ENCODE assay signal across 17 cellular contexts in the genomic region with DNA sequence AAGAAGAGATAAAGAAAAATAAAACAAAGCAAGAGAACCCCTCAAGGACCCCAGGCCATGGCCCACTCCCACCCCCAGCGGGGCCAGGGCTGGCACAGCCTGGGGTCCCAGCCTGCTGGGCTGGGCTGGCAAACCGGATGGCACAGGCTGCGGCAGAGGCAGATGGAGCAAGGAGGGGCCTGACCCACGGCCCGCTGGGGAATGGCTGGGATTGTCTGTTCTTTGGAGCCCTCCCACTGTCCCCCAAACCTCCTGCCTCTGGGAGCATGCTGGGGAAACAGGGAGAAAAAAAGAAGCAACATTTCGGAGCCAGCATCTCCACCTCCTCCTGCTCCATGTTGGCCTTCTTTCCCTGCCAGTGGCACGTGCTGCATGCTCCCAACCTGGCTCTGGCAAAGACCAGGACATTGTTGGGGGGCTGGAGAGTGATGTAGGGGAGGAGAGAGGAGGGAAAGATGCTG.
A peak's percentile ranks its signal among the peaks of the same experiment; 100 is the strongest.
DNase-seq lines count a peak whose midpoint lies in the region; TF ChIP-seq lines count a peak whose summit lies in the region.
"Had no signal": no experiment of that assay in that cellular context is flagged by ENCODE, and none has a peak within 500 bp of the region (broad histone marks: within the 10 kb centered on the region; RNA-seq: fewer than 3 reads in every experiment).

No MANE protein-coding gene starts in this region.

- DNase-seq in NCI-H2171 (lab: John Stamatoyannopoulos, UW) (peak; percentile 42), cerebellar cortex (ENCODE audit: low spot score) (peak; percentile 91), NCI-H1048 (lab: John Stamatoyannopoulos, UW) (no peak), NCI-H69 (lab: John Stamatoyannopoulos, UW) (no peak), GF-D8 (lab: John Stamatoyannopoulos, UW) (no peak)
- DNase-seq in activated naive CD4-positive, alpha-beta T cell treated with Interleukin-2 at 50 U/mL for 16 hours: no peak
- DNase-seq: CD4-positive, CD25-positive, alpha-beta regulatory T cell; COR-L47; IMR-90; NCI-H1105; NCI-H146; NCI-H2081 treated with DMSO at 0.1 percent for 48 hours; NCI-H510A; NCI-H748 treated with DMSO at 0.1 percent for 48 hours; SHP77 treated with DMSO at 0.1 percent for 48 hours; SW 1271 had no signal

- H3K27ac Mint-ChIP-seq in nephron: peak overlapping the region; percentile 75 to 90 (median 80)

- peaks cover 9% of the 10 kb centered on the region for H3K27me3 Mint-ChIP-seq in nephron (ENCODE audit: low read depth)

- no peaks in the 10 kb centered on the region for H3K9me3 Mint-ChIP-seq in nephron

- no peak for TF ChIP-seq CTCF in nephron (IDR thresholded peaks at IDR 0.05; ENCODE audit: unreplicated experiment in 3 of 3)

- no peaks in the 10 kb centered on the region for H3K36me3 Mint-ChIP-seq in nephron (ENCODE audit: low read depth)
- H3K36me3 Mint-ChIP-seq: CD4-positive, CD25-positive, alpha-beta regulatory T cell had no signal

- H3K4me3 Mint-ChIP-seq in nephron: no peak overlapping the region
- H3K4me3 Mint-ChIP-seq: CD4-positive, CD25-positive, alpha-beta regulatory T cell had no signal

- peaks cover 8% of the 10 kb centered on the region for H3K4me1 Mint-ChIP-seq in nephron

Comparison
In these comparisons a context has a peak if more than half of its experiments do, and no peak if none do; other contexts are left out.
1. DNase-seq: peak in NCI-H2171 (single experiment) and cerebellar cortex (single experiment); none in activated naive CD4-positive, alpha-beta T cell treated with Interleukin-2 at 50 U/mL for 16 hours (single experiment), NCI-H1048 (single experiment), NCI-H69 (single experiment) and GF-D8 (single experiment).